ENCODE assay signal across 8 cellular contexts in genomic region chr15:90531147-90531546, GRCh38. TPM values are rescaled to one million over a fixed set of nuclear protein-coding genes. Genes with fewer than 3 reads are reported as not detected.
DNase-seq lines count a peak whose midpoint lies in the region; ATAC-seq and TF ChIP-seq lines count a peak whose summit lies in the region.

No MANE protein-coding gene starts in this region.

- H3K4me3 ChIP-seq in cardiac muscle cell (peak overlapping the region; percentile 73), adipocyte (ENCODE audit: low read length) (peak overlapping the region; percentile 84), upper lobe of right lung (peak overlapping the region; percentile 76)

- peaks cover 4% of the 10 kb centered on the region for H3K27me3 ChIP-seq in cardiac muscle cell
- H3K27me3 ChIP-seq in adipocyte (replicated peaks; ENCODE audit: control insufficient read depth, insufficient read depth, low read length) = no peaks in the 10 kb centered on the region
- H3K27me3 ChIP-seq in upper lobe of right lung = no peaks in the 10 kb centered on the region

- H3K36me3 ChIP-seq in cardiac muscle cell (no peaks in the 10 kb centered on the region), adipocyte (ENCODE audit: control insufficient read depth, insufficient read depth, low read length, severe bottlenecking) (no peaks in the 10 kb centered on the region), upper lobe of right lung (no peaks in the 10 kb centered on the region)

- TF ChIP-seq CTCF in cardiac muscle cell (IDR thresholded peaks at IDR 0.05; ENCODE audit: low read depth, low read length) (no peak), upper lobe of right lung (IDR thresholded peaks at IDR 0.05) (no peak)

- intact Hi-C loops in Right ventricle myocardium inferior (cut with DNase I) = loop anchor here (2.0 to 5.0 kb wide), 2 partner anchors 30 to 66 kb away; no protein-coding TSS in a partner anchor
- intact Hi-C loops in upper lobe of right lung (cut with DNase I) = no loop called here

- ATAC-seq in Right ventricle myocardium inferior = no peak
- no peak for ATAC-seq in upper lobe of right lung

- H3K27ac ChIP-seq in cardiac muscle cell (no peak overlapping the region), upper lobe of right lung (peak overlapping the region; percentile 90)

- no peak for DNase-seq in cardiac muscle cell (ENCODE audit: low read depth in 1 of 2, low spot score in 1 of 2)
- DNase-seq in Right ventricle myocardium inferior (ENCODE audit: missing footprints) = no peak
- peak; percentile 54 for DNase-seq in adipocyte (ENCODE audit: low read depth)
- peak; percentile 31 for DNase-seq in medulla oblongata (ENCODE audit: extremely low spot score)
- DNase-seq in upper lobe of right lung = no peak
- no peak for DNase-seq in NK-92 (lab: John Stamatoyannopoulos, UW; ENCODE audit: unreplicated experiment)
- DNase-seq in SIG-M5 (lab: John Stamatoyannopoulos, UW) = no peak
- no peak for DNase-seq in glomerular visceral epithelial cell (ENCODE audit: extremely low spot score)

- H3K4me1 ChIP-seq in cardiac muscle cell (ENCODE audit: low read depth) (peaks cover 15% of the 10 kb centered on the region), adipocyte (ENCODE audit: control insufficient read depth, insufficient read depth, low read length) (peaks cover 25% of the 10 kb centered on the region), upper lobe of right lung (peaks cover 31% of the 10 kb centered on the region)

- H3K9me3 ChIP-seq in cardiac muscle cell (ENCODE audit: low read depth) (no peaks in the 10 kb centered on the region), adipocyte (ENCODE audit: control insufficient read depth, low read length) (no peaks in the 10 kb centered on the region), upper lobe of right lung (no peaks in the 10 kb centered on the region)

- H3K9ac ChIP-seq in adipocyte (ENCODE audit: low read length) = peak overlapping the region; percentile 87

RNA-seq across cellular contexts. Expression of gene CRTC3, which starts 1.4 kb away (rescaled TPM):
- total RNA-seq in cardiac muscle cell (14.0 and 24.5 TPM in 2 replicates), Right ventricle myocardium inferior (25.8 TPM), upper lobe of right lung (49.0 TPM)
- polyA plus RNA-seq in cardiac muscle cell = 15.1 and 21.7 TPM in 2 replicates

Comparison
In these comparisons a context has a peak if more than half of its experiments do, and no peak if none do; other contexts are left out.
1. DNase-seq: peak in adipocyte (single experiment) and medulla oblongata (single experiment); none in cardiac muscle cell (0 of 2), Right ventricle myocardium inferior (single experiment), upper lobe of right lung (single experiment), NK-92 (single experiment), SIG-M5 (single experiment) and glomerular visceral epithelial cell (single experiment).
2. Peak in every context shown above with its lines, with median percentiles within 50 percentile points of each other: H3K4me3 ChIP-seq.